Comparison of ENCODE assay signal across 8 cellular contexts in the genomic region with DNA sequence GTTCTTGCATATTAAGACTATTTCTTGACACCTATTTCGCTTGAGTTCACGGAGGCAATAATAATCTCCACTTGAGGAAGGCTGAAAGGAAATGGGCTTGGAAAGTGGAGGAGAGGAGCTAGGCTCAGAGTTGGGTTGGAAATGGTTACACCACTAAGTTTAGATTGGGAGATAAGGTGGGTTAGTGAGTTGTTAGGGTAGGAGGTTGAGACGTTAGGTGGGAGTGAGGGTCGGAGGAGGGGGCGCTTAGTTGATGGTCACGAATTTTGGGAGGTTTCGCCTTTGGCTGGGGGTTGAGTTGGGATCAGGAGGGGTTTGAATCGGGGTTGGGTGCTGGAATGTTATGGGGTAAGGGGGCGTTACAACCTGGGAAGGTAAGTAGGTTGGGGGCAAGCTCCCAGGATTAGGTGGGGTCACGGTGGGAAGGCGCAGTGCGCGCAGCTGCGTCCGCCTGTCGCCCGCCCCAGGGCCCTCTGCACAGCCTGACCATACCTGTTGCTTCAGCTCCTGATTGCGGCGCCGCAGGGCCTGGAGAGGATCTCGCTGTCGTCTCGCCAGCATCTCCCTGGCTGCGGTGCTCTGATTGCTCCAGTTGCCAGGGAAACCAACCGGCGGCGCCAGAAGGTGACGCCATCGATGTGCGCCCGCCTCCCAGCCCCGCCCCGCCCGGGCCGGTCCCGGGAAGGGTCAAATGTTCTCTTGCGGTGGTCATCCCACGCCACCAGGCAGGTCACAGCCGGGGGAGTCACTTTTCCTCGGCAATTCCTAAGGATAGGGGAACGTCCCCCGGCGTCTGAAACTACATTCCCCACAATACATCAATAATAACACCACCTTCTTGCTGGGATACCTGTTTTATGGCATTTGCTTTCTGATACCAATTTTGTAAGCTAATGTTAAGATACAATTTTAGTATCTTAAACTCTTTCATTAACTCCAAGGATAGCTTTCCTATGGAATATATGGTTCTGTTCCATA. TPM values are rescaled to one million over a fixed set of nuclear protein-coding genes. Genes with fewer than 3 reads are reported as not detected.
DNase-seq lines count a peak whose midpoint lies in the region; ATAC-seq and TF ChIP-seq lines count a peak whose summit lies in the region.

A gene (minus strand): TSS at position 606 of the 978 bp plus-strand sequence. CDS start 45 bp downstream, at position 561.

- peak within 1 kb of the TSS; percentile 92 for H3K4me3 Mint-ChIP-seq in CD8-positive, alpha-beta T cell
- H3K4me3 Mint-ChIP-seq in activated CD8-positive, alpha-beta T cell treated with anti-CD3 and anti-CD28 coated beads, Interleukin-2, amount 10 ng/mL, durations not matched to agents 7 days and 5 days = peak within 1 kb of the TSS; percentile 80

- H3K4me3 ChIP-seq in CD8-positive, alpha-beta T cell (ENCODE audit: low read depth, low read length) = peak within 1 kb of the TSS; percentile 76
- peak within 1 kb of the TSS; percentile 48 for H3K4me3 ChIP-seq in ectodermal cell (ENCODE audit: insufficient read depth, low read depth, low read length)

- intact Hi-C loops in CD8-positive, alpha-beta T cell (cut with DNase I, micrococcal nuclease) = loop anchor here (1.0 to 10.0 kb wide), 7 partner anchors 8 to 1760 kb away; a partner anchor contains a TSS

- peaks cover 15% of the 10 kb centered on the region for H3K36me3 Mint-ChIP-seq in CD8-positive, alpha-beta T cell
- H3K36me3 Mint-ChIP-seq in activated CD8-positive, alpha-beta T cell treated with anti-CD3 and anti-CD28 coated beads, Interleukin-2, amount 10 ng/mL, durations not matched to agents 7 days and 5 days (ENCODE audit: low read depth) = peaks cover 9% of the 10 kb centered on the region

- H3K4me1 ChIP-seq in CD8-positive, alpha-beta T cell (ENCODE audit: insufficient read depth, low read length) = peaks cover 10% of the 10 kb centered on the region
- no peaks in the 10 kb centered on the region for H3K4me1 ChIP-seq in ectodermal cell (ENCODE audit: control insufficient read depth, insufficient read depth, low read length)

- H3K27me3 ChIP-seq in CD8-positive, alpha-beta T cell (ENCODE audit: insufficient read depth, low read length) = no peaks in the 10 kb centered on the region
- no peaks in the 10 kb centered on the region for H3K27me3 ChIP-seq in ectodermal cell (ENCODE audit: control insufficient read depth, insufficient read depth, low read length, poor library complexity, severe bottlenecking)

- H3K27ac ChIP-seq in CD8-positive, alpha-beta T cell (ENCODE audit: low read depth, low read length) = peak within 1 kb of the TSS; percentile 72
- H3K27ac ChIP-seq in ectodermal cell (ENCODE audit: insufficient read depth, low read depth, low read length, poor library complexity, severe bottlenecking) = no peak within 1 kb of the TSS

- peak; percentile 68 to 90 (median 80) for DNase-seq in CD8-positive, alpha-beta T cell
- peak; percentile 11 for DNase-seq in NCI-H82 treated with DMSO at 0.1 percent for 48 hours (lab: John Stamatoyannopoulos, UW; ENCODE audit: unreplicated experiment)
- DNase-seq in activated CD8-positive, alpha-beta T cell treated with anti-CD3 and anti-CD28 coated beads, Interleukin-2, amount 10 ng/mL, durations not matched to agents 7 days and 5 days = peak; percentile 87
- DNase-seq in medulla oblongata (ENCODE audit: extremely low spot score) = peak; percentile 81
- peak; percentile 67 to 72 (median 69) for DNase-seq in stimulated activated CD4-positive, alpha-beta T cell treated with anti-CD3 and anti-CD28 coated beads, TNF-alpha, amount 100 ng/mL, for 4 hours (ENCODE audit: low read depth in 3 of 3)

- no peaks in the 10 kb centered on the region for H3K9me3 ChIP-seq in CD8-positive, alpha-beta T cell (ENCODE audit: low read length)
- no peaks in the 10 kb centered on the region for H3K9me3 ChIP-seq in ectodermal cell (ENCODE audit: control insufficient read depth, low read length)

- no peaks in the 10 kb centered on the region for H3K27me3 Mint-ChIP-seq in CD8-positive, alpha-beta T cell (ENCODE audit: low read depth)
- H3K27me3 Mint-ChIP-seq in activated CD8-positive, alpha-beta T cell treated with anti-CD3 and anti-CD28 coated beads, Interleukin-2, amount 10 ng/mL, durations not matched to agents 7 days and 5 days (ENCODE audit: low read depth) = no peaks in the 10 kb centered on the region

- POLR2A ChIA-PET in CD8-positive, alpha-beta T cell (lab: Charles Lee) = interaction anchor here (0.8 kb wide), 2 partner anchors 8 to 10 kb away, joined by 3 read pairs; a partner anchor contains a TSS
- POLR2A ChIA-PET in activated CD8-positive, alpha-beta T cell treated with anti-CD3 and anti-CD28 coated beads, Interleukin-2, amount 10 ng/mL, durations not matched to agents 7 days and 5 days (lab: Charles Lee) = interaction anchor here (0.5 kb wide), 1 partner anchor 593 kb away, joined by 3 read pairs; no protein-coding TSS in a partner anchor

- no peaks in the 10 kb centered on the region for H3K36me3 ChIP-seq in CD8-positive, alpha-beta T cell (ENCODE audit: insufficient read depth, low read length)
- H3K36me3 ChIP-seq in ectodermal cell (ENCODE audit: control insufficient read depth, insufficient read depth, low read length) = peaks cover 1% of the 10 kb centered on the region

- CTCF ChIA-PET in CD8-positive, alpha-beta T cell (lab: Charles Lee) = interaction anchor here (1.1 kb wide), 1 partner anchor 12 kb away, joined by 3 read pairs; no protein-coding TSS in a partner anchor
- CTCF ChIA-PET in activated CD8-positive, alpha-beta T cell treated with anti-CD3 and anti-CD28 coated beads, Interleukin-2, amount 10 ng/mL, durations not matched to agents 7 days and 5 days (lab: Charles Lee) = interaction anchor here (0.9 kb wide), 1 partner anchor 11 kb away, joined by 3 read pairs; no protein-coding TSS in a partner anchor

- ATAC-seq in CD8-positive, alpha-beta T cell = peak; percentile 92
- peak; percentile 96 for ATAC-seq in GM19452 (IDR thresholded peaks at IDR 0.05; ENCODE audit: unreplicated experiment)
- ATAC-seq in HG03565 (IDR thresholded peaks at IDR 0.05; ENCODE audit: unreplicated experiment) = peak; percentile 90
- peak; percentile 99 for ATAC-seq in activated CD8-positive, alpha-beta T cell treated with anti-CD3 and anti-CD28 coated beads, Interleukin-2, amount 10 ng/mL, durations not matched to agents 7 days and 5 days

- peak within 1 kb of the TSS; percentile 89 for H3K27ac Mint-ChIP-seq in CD8-positive, alpha-beta T cell
- peak within 1 kb of the TSS; percentile 82 for H3K27ac Mint-ChIP-seq in activated CD8-positive, alpha-beta T cell treated with anti-CD3 and anti-CD28 coated beads, Interleukin-2, amount 10 ng/mL, durations not matched to agents 7 days and 5 days

- TF ChIP-seq CTCF in CD8-positive, alpha-beta T cell (IDR thresholded peaks at IDR 0.05) = no peak

- WGBS in ectodermal cell, 2 experiments = 5% methylated on average over 43 of the region's 43 CpGs

- no peaks in the 10 kb centered on the region for H3K9me3 Mint-ChIP-seq in CD8-positive, alpha-beta T cell
- H3K9me3 Mint-ChIP-seq in activated CD8-positive, alpha-beta T cell treated with anti-CD3 and anti-CD28 coated beads, Interleukin-2, amount 10 ng/mL, durations not matched to agents 7 days and 5 days (ENCODE audit: insufficient read depth) = no peaks in the 10 kb centered on the region

- H3K4me1 Mint-ChIP-seq in CD8-positive, alpha-beta T cell (ENCODE audit: low read depth) = peaks cover 20% of the 10 kb centered on the region
- H3K4me1 Mint-ChIP-seq in activated CD8-positive, alpha-beta T cell treated with anti-CD3 and anti-CD28 coated beads, Interleukin-2, amount 10 ng/mL, durations not matched to agents 7 days and 5 days (ENCODE audit: low read depth) = peaks cover 20% of the 10 kb centered on the region

RNA-seq across cellular contexts. Expression of the gene that starts here (rescaled TPM):
- total RNA-seq in CD8-positive, alpha-beta T cell = under 1 TPM; 0.11 to 0.33 TPM
- total RNA-seq in activated CD8-positive, alpha-beta T cell treated with anti-CD3 and anti-CD28 coated beads, Interleukin-2, amount 10 ng/mL, durations not matched to agents 7 days and 5 days = under 1 TPM; 0.42 to 0.60 TPM
- 14.1 TPM for polyA plus RNA-seq in ectodermal cell (2013, experiment 1 of 4)
- polyA plus RNA-seq in ectodermal cell (2013, experiment 2 of 4) = 12.6 TPM
- 13.4 TPM for polyA plus RNA-seq in ectodermal cell (2013, experiment 3 of 4)
- polyA plus RNA-seq in ectodermal cell (2013, experiment 4 of 4) = 14.1 TPM

Comparison
In these comparisons a context has a peak if more than half of its experiments do, and no peak if none do; other contexts are left out.
1. Peak in DNase-seq, ATAC-seq, H3K4me3 ChIP-seq and H3K27ac ChIP-seq in CD8-positive, alpha-beta T cell; RNA of the gene not detected or under 1 TPM.
2. Peak in DNase-seq and ATAC-seq in activated CD8-positive, alpha-beta T cell treated with anti-CD3 and anti-CD28 coated beads, Interleukin-2, amount 10 ng/mL, durations not matched to agents 7 days and 5 days; RNA of the gene not detected or under 1 TPM.
3. DNase-seq: peak in every context shown above with its lines; median percentile 87 in activated CD8-positive, alpha-beta T cell treated with anti-CD3 and anti-CD28 coated beads, Interleukin-2, amount 10 ng/mL, durations not matched to agents 7 days and 5 days; 81 in medulla oblongata; 80 in CD8-positive, alpha-beta T cell; 69 in stimulated activated CD4-positive, alpha-beta T cell treated with anti-CD3 and anti-CD28 coated beads, TNF-alpha, amount 100 ng/mL, for 4 hours; 11 in NCI-H82 treated with DMSO at 0.1 percent for 48 hours.